Comparison of ENCODE assay signal across 13 cellular contexts in genomic region chr20:58054744-58055373, GRCh38.
A peak's percentile ranks its signal among the peaks of the same experiment; 100 is the strongest.
DNase-seq lines count a peak whose midpoint lies in the region; ATAC-seq and TF ChIP-seq lines count a peak whose summit lies in the region.
"Had no signal": no experiment of that assay in that cellular context is flagged by ENCODE, and none has a peak within 500 bp of the region (broad histone marks: within the 10 kb centered on the region; RNA-seq: fewer than 3 reads in every experiment).

No MANE protein-coding gene starts in this region.

- peaks cover 18% of the 10 kb centered on the region for H3K9me3 Mint-ChIP-seq in osteocyte (ENCODE audit: unreplicated experiment)

- peaks cover 0 to 11% (median 0%) of the 10 kb centered on the region in 7 donors for H3K27me3 ChIP-seq in heart right ventricle

- WGBS in heart right ventricle, 2 donors: 25 to 27% methylated on average over 12 of the region's 12 CpGs

- no peaks in the 10 kb centered on the region for H3K36me3 Mint-ChIP-seq in osteocyte (ENCODE audit: unreplicated experiment)

- H3K4me3 ChIP-seq in heart right ventricle: no peak overlapping the region

- peaks cover 63% of the 10 kb centered on the region for H3K27me3 Mint-ChIP-seq in osteocyte (ENCODE audit: unreplicated experiment)

- no peak overlapping the region for H3K4me3 Mint-ChIP-seq in osteocyte (ENCODE audit: unreplicated experiment)
- H3K4me3 Mint-ChIP-seq: IgD-negative memory B cell had no signal

- TF ChIP-seq CTCF in heart right ventricle (IDR thresholded peaks at IDR 0.05) (no peak), osteocyte (IDR thresholded peaks at IDR 0.05) (no peak)

- DNase-seq in C1 segment of cervical spinal cord (lab: John Stamatoyannopoulos, UW) (peak in 8 of 14 donors; percentile 14 to 67 (median 30)), heart right ventricle (peak in 1 of 2 donors; percentile 48), osteocyte (ENCODE audit: extremely low spot score, unreplicated experiment) (peak; percentile 75), NCI-H2029 (lab: John Stamatoyannopoulos, UW) (no peak), kidney tubule cell (ENCODE audit: low spot score) (no peak), dedifferentiated amniotic fluid mesenchymal stem cell (ENCODE audit: extremely low spot score) (no peak)
- peak; percentile 30 for DNase-seq in activated CD8-positive, alpha-beta memory T cell treated with anti-CD3 and anti-CD28 coated beads, Interleukin-2, amount 50 U/mL, for 48 hours
- DNase-seq: NCI-H2081 treated with DMSO at 0.1 percent for 48 hours; SHP77 treated with DMSO at 0.1 percent for 48 hours; stimulated activated naive CD4-positive, alpha-beta T cell treated with Interleukin-2 at 50 U/mL for 16 hours had no signal

- ATAC-seq in heart right ventricle (peak; percentile 41 to 84 (median 62)), HG03108 (IDR thresholded peaks at IDR 0.05; ENCODE audit: unreplicated experiment) (no peak)

- H3K9me3 ChIP-seq in heart right ventricle: peaks cover 0 to 13% (median 9%) of the 10 kb centered on the region in 11 donors

- intact Hi-C loops in heart right ventricle (cut with DNase I): no loop called here

- H3K27ac Mint-ChIP-seq in osteocyte (ENCODE audit: unreplicated experiment): no peak overlapping the region
- H3K27ac Mint-ChIP-seq: activated T-helper 2 cell treated with anti-CD3 and anti-CD28 coated beads, Interferon-gamma antibody, Interleukin-2, Interleukin-4, amounts not matched to agents 10 μg/mL and 5 μg/mL and 100 μg/mL, durations not matched to agents 14 hours and 24 hours and 36 hours; IgD-negative memory B cell had no signal

- no peaks in the 10 kb centered on the region for H3K36me3 ChIP-seq in heart right ventricle

- H3K4me1 Mint-ChIP-seq in osteocyte (ENCODE audit: unreplicated experiment): no peaks in the 10 kb centered on the region
- H3K4me1 Mint-ChIP-seq: IgD-negative memory B cell had no signal

- peak overlapping the region in 3 of 10 donors; percentile 18 to 56 (median 47) for H3K27ac ChIP-seq in heart right ventricle

- peaks cover 0 to 17% (median 10%) of the 10 kb centered on the region in 9 donors for H3K4me1 ChIP-seq in heart right ventricle

Comparison
In these comparisons a context has a peak if more than half of its experiments do, and no peak if none do; other contexts are left out.
1. DNase-seq: peak in C1 segment of cervical spinal cord (8 of 14), activated CD8-positive, alpha-beta memory T cell treated with anti-CD3 and anti-CD28 coated beads, Interleukin-2, amount 50 U/mL, for 48 hours (single experiment) and osteocyte (single experiment); none in NCI-H2029 (single experiment), kidney tubule cell (single experiment) and dedifferentiated amniotic fluid mesenchymal stem cell (single experiment).